In the genomic region with DNA sequence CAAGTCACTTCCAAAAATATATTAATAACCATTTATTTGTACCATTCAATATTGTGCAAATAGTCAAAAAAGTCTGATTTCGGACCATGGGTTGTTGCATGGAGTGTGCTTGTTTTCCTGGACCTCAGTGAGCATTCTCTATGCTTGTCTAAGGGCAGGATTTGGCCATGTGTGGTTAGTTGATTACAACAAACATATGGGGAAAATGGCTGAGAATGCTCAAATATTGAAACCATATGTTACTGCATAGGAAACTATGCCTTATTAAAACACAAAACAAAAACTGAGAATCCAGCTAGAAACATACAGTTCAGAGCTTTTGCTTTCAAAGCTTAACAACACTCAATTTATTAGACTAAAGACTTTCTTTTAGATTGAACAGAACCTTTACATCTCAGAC, we compare ENCODE assay signal across 28 cellular contexts.
DNase-seq lines count a peak whose midpoint lies in the region; ATAC-seq, FAIRE-seq and TF ChIP-seq lines count a peak whose summit lies in the region.
"Had no signal": no experiment of that assay in that cellular context is flagged by ENCODE, and none has a peak within 500 bp of the region (broad histone marks: within the 10 kb centered on the region; RNA-seq: fewer than 3 reads in every experiment).

No MANE protein-coding gene starts in this region.

- no CpG with 5 or more reads among the region's 1 CpG for WGBS in mesendoderm (ENCODE audit: extremely low coverage, insufficient coverage, low lambda C conversion rate)
- WGBS in esophagus squamous epithelium, 2 donors: 36 to 67% methylated on average over 1 of the region's 1 CpG

- no peak overlapping the region for H2BK120ac ChIP-seq in mesendoderm (ENCODE audit: low read depth, low read length)

- H3K27ac ChIP-seq in mesendoderm (ENCODE audit: low read depth, low read length) (no peak overlapping the region), esophagus squamous epithelium (no peak overlapping the region)
- H3K27ac ChIP-seq: lower lobe of right lung, skin epidermis, thoracic aorta had no signal

- H2BK5ac ChIP-seq in mesendoderm (ENCODE audit: low read length): no peak overlapping the region

- TF ChIP-seq CTCF in choroid plexus epithelial cell (conservative IDR thresholded peaks at IDR 0.05; ENCODE audit: low read depth, low read length): no peak
- no peak for TF ChIP-seq CTCF in esophagus squamous epithelium (IDR thresholded peaks at IDR 0.05)

- intact Hi-C loops in esophagus squamous epithelium (cut with DNase I): no loop called here

- no peak overlapping the region for H4K8ac ChIP-seq in mesendoderm (ENCODE audit: low read depth, low read length)

- no peaks in the 10 kb centered on the region for H3K79me2 ChIP-seq in mesendoderm (ENCODE audit: control insufficient read depth, insufficient read depth, low read length)

- H3K27me3 ChIP-seq in mesendoderm (ENCODE audit: insufficient read depth, low read length, poor library complexity): no peaks in the 10 kb centered on the region
- H3K27me3 ChIP-seq in esophagus squamous epithelium: no peaks in the 10 kb centered on the region

- FAIRE-seq in HTR-8/SVneo (lab: Jason Lieb, UNC): no peak
- FAIRE-seq: TTC549 had no signal

- H3K4me1 ChIP-seq in mesendoderm (ENCODE audit: control insufficient read depth, low read depth, low read length) (no peaks in the 10 kb centered on the region), esophagus squamous epithelium (no peaks in the 10 kb centered on the region)
- H3K4me1 ChIP-seq: HAP-1, lower lobe of right lung had no signal

- no peak overlapping the region for H3K4me2 ChIP-seq in mesendoderm (ENCODE audit: low read length)

- H3K4ac ChIP-seq in mesendoderm (ENCODE audit: low read depth, low read length): no peak overlapping the region

- peak; percentile 46 for DNase-seq in EH (ENCODE audit: low read depth)
- DNase-seq in NCI-H2171 (lab: John Stamatoyannopoulos, UW): peak; percentile 6
- peak; percentile 37 for DNase-seq in choroid plexus epithelial cell (ENCODE audit: low read depth)
- DNase-seq in non-pigmented ciliary epithelial cell (ENCODE audit: low read depth): peak; percentile 19
- DNase-seq in mesendoderm: no peak
- DNase-seq in HTR-8/SVneo (ENCODE audit: insufficient read length, low spot score): no peak
- DNase-seq in esophagus squamous epithelium (lab: John Stamatoyannopoulos, UW): no peak
- DNase-seq: activated CD4-positive, alpha-beta T cell treated with anti-CD3 and anti-CD28 coated beads for 1 hour; activated CD8-positive, alpha-beta memory T cell treated with anti-CD3 and anti-CD28 coated beads for 24 hours; activated naive CD4-positive, alpha-beta T cell; activated T-cell treated with anti-CD3 and anti-CD28 coated beads, Interleukin-2, amount 50 U/mL, for 24 hours; AML-193; central memory CD4-positive, alpha-beta T cell; DMS79; KG1; kidney; lower lobe of right lung; NCI-H187; NCI-H226; SHP77 treated with DMSO at 0.1 percent for 48 hours; stimulated activated CD4-positive, alpha-beta T cell treated with anti-CD3 and anti-CD28 coated beads, Interleukin-2, amount 100 ng/mL, for 48 hours; stimulated activated naive CD4-positive, alpha-beta T cell; T-helper 1 cell had no signal

- no peak overlapping the region for H2AK5ac ChIP-seq in mesendoderm (ENCODE audit: low read length)

- H3K36me3 ChIP-seq in mesendoderm (ENCODE audit: control insufficient read depth, insufficient read depth, low read length) (no peaks in the 10 kb centered on the region), esophagus squamous epithelium (no peaks in the 10 kb centered on the region)
- H3K36me3 ChIP-seq: HAP-1, lower lobe of right lung, thoracic aorta had no signal

- no peak overlapping the region for H2BK15ac ChIP-seq in mesendoderm (replicated peaks; ENCODE audit: low read depth)

- H4K5ac ChIP-seq in mesendoderm (ENCODE audit: low read length): no peak overlapping the region

- TF ChIP-seq POLR2A in esophagus squamous epithelium (IDR thresholded peaks at IDR 0.05): no peak

- no peak overlapping the region for H3K18ac ChIP-seq in mesendoderm (ENCODE audit: low read length)

- H3K23ac ChIP-seq in mesendoderm (ENCODE audit: low read length): no peak overlapping the region

- no peak overlapping the region for H3K56ac ChIP-seq in mesendoderm (ENCODE audit: low read length)

- ATAC-seq in HG02870 (IDR thresholded peaks at IDR 0.05; ENCODE audit: unreplicated experiment): no peak
- ATAC-seq: lower lobe of right lung had no signal

- H3K4me3 ChIP-seq in choroid plexus epithelial cell (ENCODE audit: low read depth, low read length): no peak overlapping the region
- no peak overlapping the region for H3K4me3 ChIP-seq in mesendoderm (ENCODE audit: low read length)
- no peak overlapping the region for H3K4me3 ChIP-seq in esophagus squamous epithelium
- H3K4me3 ChIP-seq: HAP-1, lower lobe of right lung, skin epidermis, thoracic aorta had no signal

- no peaks in the 10 kb centered on the region for H3K9me3 ChIP-seq in esophagus squamous epithelium
- H3K9me3 ChIP-seq: HAP-1, lower lobe of right lung, thoracic aorta had no signal

- H3K9ac ChIP-seq in mesendoderm (ENCODE audit: low read length): no peak overlapping the region

- H3K79me1 ChIP-seq in mesendoderm (ENCODE audit: low read length): no peaks in the 10 kb centered on the region

Comparison
In these comparisons a context has a peak if more than half of its experiments do, and no peak if none do; other contexts are left out.
1. DNase-seq: peak in EH (single experiment), NCI-H2171 (single experiment), choroid plexus epithelial cell (single experiment) and non-pigmented ciliary epithelial cell (single experiment); none in mesendoderm (single experiment), HTR-8/SVneo (single experiment) and esophagus squamous epithelium (single experiment).